Comparison of ENCODE assay signal across 8 cellular contexts in the genomic region with DNA sequence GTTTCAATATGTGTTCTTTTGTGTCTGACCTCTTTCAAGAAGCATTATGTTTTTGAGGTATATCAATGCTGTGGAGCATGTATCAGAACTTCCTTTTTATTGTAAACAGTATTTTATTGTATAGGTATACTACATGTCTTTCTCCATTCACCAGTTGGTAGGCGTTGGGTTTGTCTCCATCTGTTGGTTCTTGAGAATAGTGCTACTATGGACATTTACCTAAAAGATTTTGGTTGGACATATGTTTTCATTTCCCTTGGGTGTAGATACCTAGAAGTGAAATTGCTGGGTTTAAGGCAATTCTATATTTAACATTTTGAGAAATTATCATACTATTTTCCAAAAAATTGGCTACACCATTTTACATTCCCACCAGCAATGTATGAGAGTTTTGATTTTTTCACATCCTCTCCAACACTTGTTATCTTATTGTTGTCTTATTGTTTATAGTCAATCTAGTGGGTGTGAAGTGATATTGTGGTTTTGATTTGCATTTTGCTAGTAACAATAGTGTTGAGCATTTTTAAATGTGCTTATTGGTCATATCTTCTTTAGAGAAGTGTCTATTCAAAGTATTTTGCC.
A peak's percentile ranks its signal among the peaks of the same experiment; 100 is the strongest.
DNase-seq lines count a peak whose midpoint lies in the region; ATAC-seq and TF ChIP-seq lines count a peak whose summit lies in the region.

No MANE protein-coding gene starts in this region.

- H3K9me3 ChIP-seq in Karpas-422 (ENCODE audit: low read length) (no peaks in the 10 kb centered on the region), adrenal gland (replicated peaks in 1 of 3) (peaks cover 0 to 4% (median 0%) of the 10 kb centered on the region in 3 donors), right lobe of liver (no peaks in the 10 kb centered on the region)

- H3K27me3 ChIP-seq in Karpas-422 (ENCODE audit: low read length), result no peaks in the 10 kb centered on the region
- H3K27me3 ChIP-seq in adrenal gland, result no peaks in the 10 kb centered on the region
- H3K27me3 ChIP-seq in right lobe of liver, result no peaks in the 10 kb centered on the region

- no peaks in the 10 kb centered on the region for H3K9me2 ChIP-seq in Karpas-422 (replicated peaks; ENCODE audit: insufficient read depth, low read length)

- DNase-seq in DMS53 (lab: John Stamatoyannopoulos, UW) (peak; percentile 89), Karpas-422 (peak; percentile 76), adrenal gland (peak in 1 of 7 donors; percentile 11), right lobe of liver (no peak), inferior parietal cortex (ENCODE audit: extremely low spot score) (no peak)
- DNase-seq in stimulated activated CD4-positive, alpha-beta T cell treated with anti-CD3 and anti-CD28 coated beads, Interleukin-15, amount 100 ng/mL, for 24 hours, result no peak
- DNase-seq in activated CD4-positive, alpha-beta T cell treated with anti-CD3 and anti-CD28 coated beads for 1 hour, result no peak

- H3K4me2 ChIP-seq in Karpas-422 (ENCODE audit: low read depth, low read length, poor library complexity, severe bottlenecking), result no peak overlapping the region

- 25 to 55% (median 27%) methylated on average over 1 of the region's 1 CpG for WGBS in adrenal gland, 4 donors
- 21% methylated on average over 1 of the region's 1 CpG for WGBS in right lobe of liver (ENCODE audit: insufficient coverage, low coverage, low lambda C conversion rate, missing lambda C conversion rate)

- ATAC-seq in right lobe of liver, result peak; percentile 40 to 59 (median 51)
- no peak for ATAC-seq in HG02885 (IDR thresholded peaks at IDR 0.05; ENCODE audit: poor library complexity, unreplicated experiment)

- no peaks in the 10 kb centered on the region for H4K20me1 ChIP-seq in Karpas-422 (ENCODE audit: insufficient read depth, low read depth, low read length)

- H3K27ac ChIP-seq in Karpas-422 (ENCODE audit: low read length) (no peak overlapping the region), adrenal gland (no peak overlapping the region), right lobe of liver (no peak overlapping the region)

- peak in 5 of 6 experiments; percentile 4 to 55 (median 22) for TF ChIP-seq CTCF in adrenal gland (IDR thresholded peaks at IDR 0.05)
- peak; percentile 43 to 56 (median 48) for TF ChIP-seq CTCF in right lobe of liver (IDR thresholded peaks at IDR 0.05)

- H3K9ac ChIP-seq in Karpas-422 (ENCODE audit: low read length), result no peak overlapping the region

- no peak overlapping the region for H2AFZ ChIP-seq in Karpas-422 (ENCODE audit: low read length)

- intact Hi-C loops in adrenal gland (cut with DNase I), result no loop called here
- intact Hi-C loops in right lobe of liver (cut with DNase I), result no loop called here

- no peaks in the 10 kb centered on the region for H3K4me1 ChIP-seq in Karpas-422 (ENCODE audit: low read length)
- no peaks in the 10 kb centered on the region for H3K4me1 ChIP-seq in adrenal gland (replicated peaks in 1 of 2)
- no peaks in the 10 kb centered on the region for H3K4me1 ChIP-seq in right lobe of liver

- no peak overlapping the region for H3K4me3 ChIP-seq in Karpas-422 (ENCODE audit: low read length)
- H3K4me3 ChIP-seq in adrenal gland, result no peak overlapping the region
- no peak overlapping the region for H3K4me3 ChIP-seq in right lobe of liver

- TF ChIP-seq POLR2A in adrenal gland (IDR thresholded peaks at IDR 0.05) (no peak), right lobe of liver (IDR thresholded peaks at IDR 0.05) (no peak)

- no peaks in the 10 kb centered on the region for H3K79me2 ChIP-seq in Karpas-422 (ENCODE audit: low read length)

- no peaks in the 10 kb centered on the region for H3K36me3 ChIP-seq in Karpas-422 (ENCODE audit: insufficient read depth, low read length)
- H3K36me3 ChIP-seq in adrenal gland (replicated peaks in 1 of 2), result no peaks in the 10 kb centered on the region
- no peaks in the 10 kb centered on the region for H3K36me3 ChIP-seq in right lobe of liver

Comparison
In these comparisons a context has a peak if more than half of its experiments do, and no peak if none do; other contexts are left out.
1. DNase-seq: peak in DMS53 (single experiment) and Karpas-422 (single experiment); none in right lobe of liver (0 of 3), stimulated activated CD4-positive, alpha-beta T cell treated with anti-CD3 and anti-CD28 coated beads, Interleukin-15, amount 100 ng/mL, for 24 hours (single experiment), inferior parietal cortex (single experiment) and activated CD4-positive, alpha-beta T cell treated with anti-CD3 and anti-CD28 coated beads for 1 hour (single experiment).